In genomic region chr1:161389691-161390558, GRCh38 we compare ENCODE assay signal across 8 cellular contexts. TPM values are rescaled to one million over a fixed set of nuclear protein-coding genes. Genes with fewer than 3 reads are reported as not detected.
DNase-seq lines count a peak whose midpoint lies in the region; ATAC-seq, FAIRE-seq and TF ChIP-seq lines count a peak whose summit lies in the region.

No MANE protein-coding gene starts in this region.

- H3K4me1 Mint-ChIP-seq in immature natural killer cell, result peaks cover 8 to 19% of the 10 kb centered on the region in 2 donors

- H3K9me3 Mint-ChIP-seq in immature natural killer cell, result no peaks in the 10 kb centered on the region

- no peaks in the 10 kb centered on the region for H3K79me2 ChIP-seq in smooth muscle cell (ENCODE audit: low read depth)

- H3K4me2 ChIP-seq in smooth muscle cell, result peak overlapping the region; percentile 93

- no peaks in the 10 kb centered on the region for H3F3A ChIP-seq in smooth muscle cell (ENCODE audit: low read depth)

- H3K27ac Mint-ChIP-seq in immature natural killer cell, result peak overlapping the region; percentile 88 to 98 (median 96)

- H3K36me3 ChIP-seq in bronchial epithelial cell (ENCODE audit: control insufficient read depth, insufficient read depth, low read length) (no peaks in the 10 kb centered on the region), smooth muscle cell (ENCODE audit: low read depth) (no peaks in the 10 kb centered on the region)

- no peak for TF ChIP-seq CTCF in AG09309 (IDR thresholded peaks at IDR 0.05; ENCODE audit: control insufficient read depth, insufficient read depth, low read depth, low read length, missing control alignments)
- TF ChIP-seq CTCF in WI38 (IDR thresholded peaks at IDR 0.05; ENCODE audit: low read depth, low read length), result no peak
- TF ChIP-seq CTCF in bronchial epithelial cell (IDR thresholded peaks at IDR 0.05; ENCODE audit: insufficient read depth, low read length, severe bottlenecking), result no peak
- no peak for TF ChIP-seq CTCF in smooth muscle cell (IDR thresholded peaks at IDR 0.05; ENCODE audit: borderline replicate concordance, insufficient read depth, poor library complexity, severe bottlenecking)

- H3K27me3 ChIP-seq in bronchial epithelial cell (ENCODE audit: control insufficient read depth, insufficient read depth, low read length) (no peaks in the 10 kb centered on the region), smooth muscle cell (ENCODE audit: low read depth) (no peaks in the 10 kb centered on the region)

- ATAC-seq in GM19023 (IDR thresholded peaks at IDR 0.05; ENCODE audit: unreplicated experiment) (peak; percentile 87), HG03175 (IDR thresholded peaks at IDR 0.05; ENCODE audit: unreplicated experiment) (peak; percentile 81)

- no peaks in the 10 kb centered on the region for H3K9me3 ChIP-seq in smooth muscle cell (replicated peaks; ENCODE audit: low read depth)

- H3K4me3 Mint-ChIP-seq in immature natural killer cell, result peak overlapping the region; percentile 92 to 95 (median 93)

- DNase-seq in AG09309 (ENCODE audit: low read depth), result peak; percentile 94
- DNase-seq in NCI-H2227 treated with DMSO at 0.1 percent for 48 hours (lab: John Stamatoyannopoulos, UW), result peak; percentile 96
- peak; percentile 91 for DNase-seq in bronchial epithelial cell (ENCODE audit: low read depth)
- peak; percentile 92 to 95 (median 95) for DNase-seq in immature natural killer cell
- peak; percentile 94 for DNase-seq in smooth muscle cell (lab: John Stamatoyannopoulos, UW; ENCODE audit: unreplicated experiment)

- H3K4me3 ChIP-seq in AG09309 (ENCODE audit: control insufficient read depth, low read depth, low read length) (peak overlapping the region; percentile 92), WI38 (ENCODE audit: low read depth, low read length) (peak overlapping the region; percentile 76), bronchial epithelial cell (ENCODE audit: low read depth, low read length) (peak overlapping the region; percentile 89), smooth muscle cell (peak overlapping the region; percentile 65)

- WGBS in smooth muscle cell (ENCODE audit: low lambda C conversion rate), result under 1% methylated on average over 50 of the region's 79 CpGs

- FAIRE-seq in bronchial epithelial cell (lab: Jason Lieb, UNC), result no peak

- H3K27me3 Mint-ChIP-seq in immature natural killer cell (ENCODE audit: low read depth in 3 of 3), result peaks cover 5 to 8% (median 6%) of the 10 kb centered on the region in 3 donors

- H3K9ac ChIP-seq in smooth muscle cell (ENCODE audit: low read depth), result peak overlapping the region; percentile 84

- no peaks in the 10 kb centered on the region for H3K36me3 Mint-ChIP-seq in immature natural killer cell

- H2AFZ ChIP-seq in smooth muscle cell (ENCODE audit: low read depth), result peak overlapping the region; percentile 89

- H4K20me1 ChIP-seq in smooth muscle cell (ENCODE audit: low read depth), result no peaks in the 10 kb centered on the region

- H3K27ac ChIP-seq in smooth muscle cell (ENCODE audit: low read depth), result peak overlapping the region; percentile 87

- no peaks in the 10 kb centered on the region for H3K4me1 ChIP-seq in smooth muscle cell (ENCODE audit: low read depth)

RNA-seq across cellular contexts. Expression of gene CFAP126, which starts 22.2 kb away (rescaled TPM):
- not detected in 2 replicates for total RNA-seq in bronchial epithelial cell
- not detected for polyA plus RNA-seq in immature natural killer cell
- total RNA-seq in smooth muscle cell, result not detected in 2 replicates
- polyA plus RNA-seq in smooth muscle cell, result not detected in 2 replicates

Comparison
In these comparisons a context has a peak if more than half of its experiments do, and no peak if none do; other contexts are left out.
1. Peak in every context shown above with its lines: DNase-seq, ATAC-seq, H3K4me3 ChIP-seq and H3K27ac ChIP-seq.